Comparison of ENCODE assay signal across 1 cellular context in the genomic region with DNA sequence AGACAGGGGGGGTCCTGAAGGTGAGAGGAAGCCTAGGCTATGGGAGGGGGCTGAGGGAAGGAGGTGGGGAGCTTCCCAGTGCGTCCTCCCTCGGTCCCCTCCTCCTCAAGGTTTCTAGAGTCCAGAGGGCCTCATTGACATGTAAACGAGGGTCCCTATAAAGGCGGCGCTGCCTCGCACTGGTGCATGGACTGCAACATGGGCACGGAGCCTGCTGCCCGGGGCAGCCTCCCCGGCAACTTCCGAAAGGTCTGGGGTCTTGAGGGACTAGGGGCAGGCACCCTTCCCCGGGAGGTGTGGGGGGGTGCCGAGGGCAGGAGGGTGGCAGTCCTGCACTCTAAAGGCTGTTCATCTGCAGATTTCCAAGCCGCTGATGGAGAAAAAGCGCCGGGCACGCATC.
TF ChIP-seq lines count a peak whose summit lies in the region.

A gene with protein sequence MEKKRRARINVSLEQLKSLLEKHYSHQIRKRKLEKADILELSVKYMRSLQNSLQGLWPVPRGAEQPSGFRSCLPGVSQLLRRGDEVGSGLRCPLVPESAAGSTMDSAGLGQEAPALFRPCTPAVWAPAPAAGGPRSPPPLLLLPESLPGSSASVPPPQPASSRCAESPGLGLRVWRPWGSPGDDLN (plus strand): TSS at position 187 of the 400 bp plus-strand sequence. CDS start 187 bp downstream, at position 374.

TF ChIP-seq in HCT116, 20 proteins besides CTCF, POLR2A, EP300 and RAD21 (continued from another document):
- TF ChIP-seq YY1 (IDR thresholded peaks at IDR 0.05; ENCODE audit: extremely low read depth, insufficient replicate concordance, low read depth, low read length): no peak
- TF ChIP-seq, protein P1, sequence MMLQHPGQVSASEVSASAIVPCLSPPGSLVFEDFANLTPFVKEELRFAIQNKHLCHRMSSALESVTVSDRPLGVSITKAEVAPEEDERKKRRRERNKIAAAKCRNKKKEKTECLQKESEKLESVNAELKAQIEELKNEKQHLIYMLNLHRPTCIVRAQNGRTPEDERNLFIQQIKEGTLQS (IDR thresholded peaks at IDR 0.05): no peak
- TF ChIP-seq ELF1 (IDR thresholded peaks at IDR 0.05; ENCODE audit: borderline replicate concordance, low read depth): no peak
- no peak for TF ChIP-seq SRF (IDR thresholded peaks at IDR 0.05; ENCODE audit: low read depth)
- no peak for TF ChIP-seq CBX3 (IDR thresholded peaks at IDR 0.05; ENCODE audit: low read depth)
- no peak for TF ChIP-seq SIN3A (IDR thresholded peaks at IDR 0.05; ENCODE audit: low read depth)
TF ChIP-seq in HCT116: peak in this region for 0.
